In the genomic region with DNA sequence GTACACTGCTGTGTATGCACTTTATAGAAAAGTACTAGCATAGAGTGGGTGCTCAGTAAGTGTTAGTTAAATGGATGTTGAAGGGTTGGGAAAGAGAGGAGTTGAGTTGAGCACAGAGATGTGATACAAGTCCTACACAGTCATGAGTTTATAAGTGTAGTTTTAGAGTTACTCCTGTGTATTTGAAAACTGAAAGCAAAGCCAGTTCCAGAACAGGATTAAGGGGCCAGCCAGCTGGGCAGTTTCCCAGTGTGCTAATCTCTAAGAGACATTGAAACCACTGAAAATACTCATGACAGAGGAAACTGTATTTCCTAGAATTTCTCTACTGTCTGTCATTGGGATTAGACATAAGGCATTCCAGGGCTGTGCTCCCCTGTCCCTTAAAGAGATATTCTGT, we compare ENCODE assay signal across 12 cellular contexts.
A peak's percentile ranks its signal among the peaks of the same experiment; 100 is the strongest.
DNase-seq lines count a peak whose midpoint lies in the region; ATAC-seq, FAIRE-seq and TF ChIP-seq lines count a peak whose summit lies in the region.
"Had no signal": no experiment of that assay in that cellular context is flagged by ENCODE, and none has a peak within 500 bp of the region (broad histone marks: within the 10 kb centered on the region; RNA-seq: fewer than 3 reads in every experiment).

No MANE protein-coding gene starts in this region.

- peaks cover 12 to 23% (median 20%) of the 10 kb centered on the region in 3 donors for H3K9me3 Mint-ChIP-seq in T-cell

- intact Hi-C loops in left ventricle myocardium inferior (cut with micrococcal nuclease), result no loop called here

- no peak for FAIRE-seq in GM12891 (lab: Jason Lieb, UNC)

- H3K36me3 Mint-ChIP-seq in T-cell, result peaks cover 72% of the 10 kb centered on the region

- CTCF ChIA-PET in T-cell (lab: Charles Lee), result no interaction called here

- H3K9me3 ChIP-seq in left ventricle myocardium inferior (replicated peaks), result peaks cover 12% of the 10 kb centered on the region

- peak overlapping the region; percentile 26 for H3K27ac ChIP-seq in left ventricle myocardium inferior (replicated peaks)

- POLR2A ChIA-PET in T-cell (lab: Charles Lee), result no interaction called here

- no peaks in the 10 kb centered on the region for H3K4me1 Mint-ChIP-seq in T-cell
- H3K4me1 Mint-ChIP-seq: memory B cell, T-helper 17 cell had no signal

- in situ Hi-C loops in astrocyte of the spinal cord (cut with HindIII; ENCODE audit: low sequenced_read_pairs), result no loop called here

- TF ChIP-seq POLR2A in GM12891 (IDR thresholded peaks at IDR 0.05; ENCODE audit: low read depth, low read length), result no peak

- no peak overlapping the region for H3K27ac Mint-ChIP-seq in T-cell
- H3K27ac Mint-ChIP-seq: CD4-positive, alpha-beta T cell; memory B cell; T-helper 17 cell had no signal

- H3K27me3 ChIP-seq in left ventricle myocardium inferior (ENCODE audit: low read depth), result no peaks in the 10 kb centered on the region

- no peak overlapping the region for H3K4me3 Mint-ChIP-seq in T-cell
- H3K4me3 Mint-ChIP-seq: CD4-positive, alpha-beta T cell; memory B cell; T-helper 17 cell had no signal

- ATAC-seq in GM18498 (IDR thresholded peaks at IDR 0.05; ENCODE audit: unreplicated experiment), result peak; percentile 50
- no peak for ATAC-seq in GM21390 (IDR thresholded peaks at IDR 0.05; ENCODE audit: unreplicated experiment)
- ATAC-seq in T-cell (replicated peaks in 1 of 4), result no peak
- ATAC-seq: T-helper 17 cell had no signal

- no peaks in the 10 kb centered on the region for H3K27me3 Mint-ChIP-seq in T-cell
- H3K27me3 Mint-ChIP-seq: CD4-positive, alpha-beta T cell; memory B cell; T-helper 17 cell had no signal

- H3K4me3 ChIP-seq in astrocyte of the spinal cord (ENCODE audit: low read depth, low read length) (no peak overlapping the region), left ventricle myocardium inferior (no peak overlapping the region), retinal pigment epithelial cell (ENCODE audit: low read length) (no peak overlapping the region)

- H3K36me3 ChIP-seq in left ventricle myocardium inferior, result peaks cover 8% of the 10 kb centered on the region

- H3K4me1 ChIP-seq in left ventricle myocardium inferior, result peaks cover 15% of the 10 kb centered on the region

- TF ChIP-seq CTCF in astrocyte of the spinal cord (IDR thresholded peaks at IDR 0.05; ENCODE audit: low read depth, low read length) (no peak), left ventricle myocardium inferior (IDR thresholded peaks at IDR 0.05; ENCODE audit: borderline replicate concordance) (no peak), retinal pigment epithelial cell (conservative IDR thresholded peaks at IDR 0.05; ENCODE audit: low read depth, low read length) (no peak)

- DNase-seq in astrocyte of the spinal cord (ENCODE audit: low read depth, low spot score) (peak; percentile 50), left ventricle myocardium inferior (peak; percentile 63), retinal pigment epithelial cell (ENCODE audit: low read depth) (peak; percentile 85), activated gamma-delta T cell treated with Interleukin-2 at 50 U/mL for 16 hours (no peak), GM12891 (ENCODE audit: insufficient read length, low spot score) (no peak), T-cell (no peak)
- DNase-seq: CD4-positive, alpha-beta T cell; NCI-H1417; T-helper 17 cell had no signal

TF ChIP-seq in GM12891, 5 proteins besides CTCF, POLR2A, EP300 and RAD21:
- TF ChIP-seq TAF1 (IDR thresholded peaks at IDR 0.05; ENCODE audit: low read depth, low read length), result no peak
- TF ChIP-seq PAX5 (IDR thresholded peaks at IDR 0.05; ENCODE audit: insufficient read depth, low read length, severe bottlenecking), result no peak
- no peak for TF ChIP-seq SPI1 (IDR thresholded peaks at IDR 0.05; ENCODE audit: low read depth, low read length)
- no peak for TF ChIP-seq POU2F2 (IDR thresholded peaks at IDR 0.05; ENCODE audit: low read depth, low read length)
- TF ChIP-seq POLR2AphosphoS5 (IDR thresholded peaks at IDR 0.05; ENCODE audit: low read depth, low read length), result no peak

Comparison
In these comparisons a context has a peak if more than half of its experiments do, and no peak if none do; other contexts are left out.
1. DNase-seq: peak in astrocyte of the spinal cord (single experiment), left ventricle myocardium inferior (single experiment) and retinal pigment epithelial cell (single experiment); none in activated gamma-delta T cell treated with Interleukin-2 at 50 U/mL for 16 hours (single experiment), GM12891 (single experiment) and T-cell (0 of 34).